Comparison of ENCODE assay signal across 20 cellular contexts in the genomic region with DNA sequence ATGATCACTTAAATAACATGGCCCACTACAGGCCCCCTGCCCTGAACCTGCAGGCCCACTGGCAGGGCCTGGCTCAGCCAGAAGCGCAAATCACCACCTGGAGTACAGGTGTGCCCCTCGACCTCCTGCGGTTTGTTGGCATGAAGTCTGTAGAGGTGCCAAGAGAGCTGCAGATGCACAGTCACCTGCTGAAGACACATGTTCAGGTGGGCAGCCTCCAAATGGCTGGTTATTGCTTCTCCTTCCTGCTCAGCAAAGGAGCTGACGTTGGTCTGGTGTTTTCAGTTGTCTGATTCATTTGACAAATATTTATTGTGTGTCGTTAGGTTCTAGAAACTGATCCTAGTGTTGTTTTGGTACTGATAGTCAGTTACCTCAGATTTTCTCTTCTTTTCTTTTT. TPM values are rescaled to one million over a fixed set of nuclear protein-coding genes. Genes with fewer than 3 reads are reported as not detected.
DNase-seq lines count a peak whose midpoint lies in the region; ATAC-seq, FAIRE-seq and TF ChIP-seq lines count a peak whose summit lies in the region.
"Had no signal": no experiment of that assay in that cellular context is flagged by ENCODE, and none has a peak within 500 bp of the region (broad histone marks: within the 10 kb centered on the region; RNA-seq: fewer than 3 reads in every experiment).

No MANE protein-coding gene starts in this region.

- WGBS in transverse colon (ENCODE audit: low coverage in 1 of 2), 2 donors, result 56% methylated on average over 5 of the region's 5 CpGs; no CpG with 5 or more reads in 1 of the 2 donors

- H3K27me3 ChIP-seq in bronchial epithelial cell (ENCODE audit: control insufficient read depth, insufficient read depth, low read length) (no peaks in the 10 kb centered on the region), transverse colon (no peaks in the 10 kb centered on the region)
- H3K27me3 ChIP-seq: dorsolateral prefrontal cortex, neutrophil, stomach had no signal

- no peak overlapping the region for H3K27ac Mint-ChIP-seq in activated T-cell treated with anti-CD3 and anti-CD28 coated beads, Interleukin-2, amount 50 U/mL, for 24 hours
- H3K27ac Mint-ChIP-seq: activated CD4-positive, alpha-beta T cell treated with anti-CD3 and anti-CD28 coated beads, Interleukin-2, amount 10 ng/mL, durations not matched to agents 7 days and 5 days had no signal

- no peak for TF ChIP-seq EP300 in transverse colon (IDR thresholded peaks at IDR 0.05; ENCODE audit: low read depth)

- no peak for FAIRE-seq in bronchial epithelial cell (lab: Jason Lieb, UNC)
- FAIRE-seq: A204.1 had no signal

- H3K4me3 ChIP-seq in bronchial epithelial cell (ENCODE audit: low read depth, low read length) (no peak overlapping the region), transverse colon (no peak overlapping the region), coronary artery (no peak overlapping the region)
- H3K4me3 ChIP-seq: dorsolateral prefrontal cortex, stomach had no signal

- H3K36me3 Mint-ChIP-seq in activated T-cell treated with anti-CD3 and anti-CD28 coated beads, Interleukin-2, amount 50 U/mL, for 24 hours (ENCODE audit: low read depth), result peaks cover 74% of the 10 kb centered on the region

- intact Hi-C loops in transverse colon (cut with DNase I; ENCODE audit: low total_unique reads), result no loop called here

- H3K27ac ChIP-seq in transverse colon, result peak overlapping the region in 3 of 4 donors; percentile 0 to 32 (median 5)
- no peak overlapping the region for H3K27ac ChIP-seq in coronary artery
- H3K27ac ChIP-seq: dorsolateral prefrontal cortex, neutrophil, stomach had no signal

- H3K4me3 Mint-ChIP-seq in activated T-cell treated with anti-CD3 and anti-CD28 coated beads, Interleukin-2, amount 50 U/mL, for 24 hours, result no peak overlapping the region
- H3K4me3 Mint-ChIP-seq: activated CD4-positive, alpha-beta T cell treated with anti-CD3 and anti-CD28 coated beads, Interleukin-2, amount 10 ng/mL, durations not matched to agents 7 days and 5 days had no signal

- H3K27me3 Mint-ChIP-seq in activated T-cell treated with anti-CD3 and anti-CD28 coated beads, Interleukin-2, amount 50 U/mL, for 24 hours, result no peaks in the 10 kb centered on the region
- H3K27me3 Mint-ChIP-seq: activated CD4-positive, alpha-beta T cell treated with anti-CD3 and anti-CD28 coated beads, Interleukin-2, amount 10 ng/mL, durations not matched to agents 7 days and 5 days had no signal

- no peaks in the 10 kb centered on the region for H3K4me1 ChIP-seq in transverse colon
- H3K4me1 ChIP-seq: stomach had no signal

- TF ChIP-seq CTCF in bronchial epithelial cell (IDR thresholded peaks at IDR 0.05; ENCODE audit: insufficient read depth, low read length, severe bottlenecking) (no peak), transverse colon (IDR thresholded peaks at IDR 0.05) (no peak), coronary artery (IDR thresholded peaks at IDR 0.05) (no peak)

- ATAC-seq in GM19023 (IDR thresholded peaks at IDR 0.05; ENCODE audit: unreplicated experiment), result no peak

- peaks cover 3% of the 10 kb centered on the region for H3K36me3 ChIP-seq in bronchial epithelial cell (ENCODE audit: control insufficient read depth, insufficient read depth, low read length)
- peaks cover 0 to 42% (median 11%) of the 10 kb centered on the region in 4 donors for H3K36me3 ChIP-seq in transverse colon

- no peak for TF ChIP-seq POLR2A in transverse colon (IDR thresholded peaks at IDR 0.05)

- no peaks in the 10 kb centered on the region for H3K4me1 Mint-ChIP-seq in activated T-cell treated with anti-CD3 and anti-CD28 coated beads, Interleukin-2, amount 50 U/mL, for 24 hours (ENCODE audit: low read depth)
- H3K4me1 Mint-ChIP-seq: activated CD4-positive, alpha-beta T cell treated with anti-CD3 and anti-CD28 coated beads, Interleukin-2, amount 10 ng/mL, durations not matched to agents 7 days and 5 days had no signal

- H3K9me3 ChIP-seq in transverse colon, result no peaks in the 10 kb centered on the region
- H3K9me3 ChIP-seq: neutrophil, stomach had no signal

- H3K9me3 Mint-ChIP-seq in activated T-cell treated with anti-CD3 and anti-CD28 coated beads, Interleukin-2, amount 50 U/mL, for 24 hours, result no peaks in the 10 kb centered on the region
- H3K9me3 Mint-ChIP-seq: activated CD4-positive, alpha-beta T cell treated with anti-CD3 and anti-CD28 coated beads, Interleukin-2, amount 10 ng/mL, durations not matched to agents 7 days and 5 days had no signal

- in situ Hi-C loops in transverse colon (cut with MboI; ENCODE audit: low pct_ligation_motif_present in 1 of 4, low pct_unique_long_range_greater_than_20kb in 1 of 4, low sequenced_read_pairs in 3 of 4), result no loop called here

- peak; percentile 36 for DNase-seq in NCI-H146 (lab: John Stamatoyannopoulos, UW)
- DNase-seq in NCI-H146 treated with DMSO at 0.1 percent for 48 hours (lab: John Stamatoyannopoulos, UW; ENCODE audit: unreplicated experiment), result no peak
- DNase-seq in NCI-H2171 treated with DMSO at 0.1 percent for 48 hours (lab: John Stamatoyannopoulos, UW), result peak; percentile 77
- peak; percentile 33 for DNase-seq in bronchial epithelial cell (ENCODE audit: low read depth)
- DNase-seq in transverse colon, result peak; percentile 32
- DNase-seq in coronary artery (ENCODE audit: low spot score), result no peak
- DNase-seq in activated T-cell treated with anti-CD3 and anti-CD28 coated beads, Interleukin-2, amount 50 U/mL, for 24 hours, result no peak
- DNase-seq: activated CD4-positive, alpha-beta T cell treated with anti-CD3 and anti-CD28 coated beads, Interleukin-2, amount 10 ng/mL, durations not matched to agents 7 days and 5 days; amygdala; Calu3; dorsolateral prefrontal cortex; Kasumi-1; mesendoderm; NCI-H526; Right ventricle myocardium superior; stomach; T-helper 9 cell had no signal

RNA-seq across cellular contexts. Expression of a gene that starts 29.0 kb away (rescaled TPM):
- total RNA-seq in bronchial epithelial cell (18.4 and 20.9 TPM in 2 replicates), transverse colon (10 to 100 TPM in 2 of 4 donors, 1 to 10 TPM in 2; 7.0 to 29.5 (median 13.0) TPM)

RNA-seq across cellular contexts. Expression of a gene that starts 31.7 kb away (rescaled TPM):
- total RNA-seq in bronchial epithelial cell (7.4 and 9.5 TPM in 2 replicates), transverse colon (10 to 100 TPM in 1 of 4 donors, 1 to 10 TPM in 3; 1.5 to 15.1 (median 7.6) TPM)

RNA-seq across cellular contexts. Expression of a gene that starts 55.2 kb away (rescaled TPM):
- total RNA-seq in bronchial epithelial cell (16.1 and 26.0 TPM in 2 replicates), transverse colon (10 to 100 TPM; 16.5 to 28.6 (median 23.1) TPM)

Comparison
In these comparisons a context has a peak if more than half of its experiments do, and no peak if none do; other contexts are left out.
1. DNase-seq: peak in NCI-H146 (single experiment), NCI-H2171 treated with DMSO at 0.1 percent for 48 hours (single experiment), bronchial epithelial cell (single experiment) and transverse colon (single experiment); none in NCI-H146 treated with DMSO at 0.1 percent for 48 hours (single experiment), coronary artery (single experiment) and activated T-cell treated with anti-CD3 and anti-CD28 coated beads, Interleukin-2, amount 50 U/mL, for 24 hours (single experiment).
2. H3K27ac ChIP-seq: peak in transverse colon (3 of 4); none in coronary artery (0 of 2).